8 cellular contexts compared by ENCODE assay signal in the genomic region with DNA sequence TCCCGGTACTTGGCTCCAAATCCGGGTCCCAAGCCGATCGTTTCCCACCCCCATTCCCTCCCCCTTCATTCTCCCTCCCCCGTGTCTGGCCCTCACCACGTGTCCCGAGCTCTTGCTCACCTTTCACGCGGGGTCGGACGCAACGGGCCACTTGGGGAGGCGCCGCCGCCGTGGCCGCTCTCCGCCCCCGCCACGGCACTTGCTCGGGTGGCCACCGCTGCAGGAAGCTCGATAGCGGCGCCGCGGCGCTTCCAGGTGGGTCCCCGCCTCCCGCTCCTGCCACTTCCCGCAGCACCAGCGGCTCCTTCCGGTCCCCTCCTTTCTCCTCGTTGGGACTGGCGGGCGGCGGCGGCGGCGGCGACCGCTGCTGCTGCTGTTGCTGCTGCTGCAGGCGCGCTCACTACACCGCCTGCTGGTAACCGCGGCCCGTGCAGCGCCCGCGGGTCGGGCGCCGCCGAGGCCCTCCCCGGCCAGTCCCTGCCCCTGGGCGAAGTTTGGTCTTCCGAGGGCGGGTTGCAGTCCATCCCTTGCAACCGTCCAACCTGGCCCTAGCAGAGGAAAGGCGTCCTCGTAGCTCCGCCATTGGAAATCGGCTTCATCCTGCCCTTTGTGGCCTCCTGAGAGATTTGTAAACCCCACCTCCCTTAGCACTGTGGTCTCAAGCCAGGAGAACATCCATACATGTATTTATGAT. TPM values are rescaled to one million over a fixed set of nuclear protein-coding genes. Genes with fewer than 3 reads are reported as not detected.
DNase-seq lines count a peak whose midpoint lies in the region; ATAC-seq and TF ChIP-seq lines count a peak whose summit lies in the region.

No MANE protein-coding gene starts in this region.

- intact Hi-C loops in left colon (cut with DNase I, micrococcal nuclease), result no loop called here

- CTCF ChIA-PET in BJ (lab: Yijun Ruan, JAX), result interaction anchor here (0.5 to 2.7 kb wide), 15 partner anchors 10 to 420 kb away, joined by 3 to 10 read pairs (median 3); no protein-coding TSS in a partner anchor

- H3K27me3 ChIP-seq in BJ (ENCODE audit: control insufficient read depth, insufficient read depth, low read length), result no peaks in the 10 kb centered on the region

- no peaks in the 10 kb centered on the region for H3K36me3 ChIP-seq in BJ (ENCODE audit: control insufficient read depth, insufficient read depth, low read length)

- POLR2A ChIA-PET in BJ (lab: Charles Lee), result interaction anchor here (0.6 kb wide), 2 partner anchors 96 to 421 kb away, joined by 5 to 8 read pairs; a partner anchor contains a TSS

- TF ChIP-seq CTCF in BJ (IDR thresholded peaks at IDR 0.05; ENCODE audit: insufficient read depth, low read depth, low read length) (peak; percentile 54), choroid plexus epithelial cell (conservative IDR thresholded peaks at IDR 0.05; ENCODE audit: low read depth, low read length) (peak; percentile 62)

- ATAC-seq in HG03439 (IDR thresholded peaks at IDR 0.05; ENCODE audit: unreplicated experiment) (peak; percentile 77), left colon (peak; percentile 84)

- DNase-seq in BJ (ENCODE audit: low read depth) (no peak), GM19238 (ENCODE audit: insufficient read length, low spot score) (peak; percentile 82), NCI-H460 (ENCODE audit: extremely low read depth, low read depth) (peak; percentile 86), choroid plexus epithelial cell (ENCODE audit: low read depth) (peak; percentile 88), left colon (peak; percentile 92 to 95)
- peak; percentile 85 to 88 for DNase-seq in activated CD4-positive, alpha-beta T cell treated with anti-CD3 and anti-CD28 coated beads for 24 hours (ENCODE audit: low read depth in 2 of 2)
- DNase-seq in stimulated activated CD4-positive, alpha-beta T cell treated with anti-CD3 and anti-CD28 coated beads, Interleukin-1b, Interleukin-23, amount 100 ng/mL, for 4 hours (ENCODE audit: low read depth in 2 of 2), result peak; percentile 84 to 85

- H3K4me3 ChIP-seq in BJ (ENCODE audit: low read depth, low read length) (peak overlapping the region; percentile 72), choroid plexus epithelial cell (ENCODE audit: low read depth, low read length) (peak overlapping the region; percentile 94)

RNA-seq across cellular contexts. Expression of a gene that starts 0.8 kb away (rescaled TPM):
- 14.4 and 30.3 TPM in 2 replicates for polyA plus RNA-seq in BJ (2011; rRNA removed)
- polyA minus RNA-seq in BJ (2011; rRNA and poly(A)+ RNA removed), result 28.2 and 36.8 TPM in 2 replicates
- total RNA-seq in NCI-H460 (2014; rRNA removed; shearing (Covaris generic)), result 50.2 and 51.7 TPM in 2 replicates
- polyA plus RNA-seq in NCI-H460 (2014; cell fraction: nucleus; rRNA removed), result 25.1 and 46.0 TPM in 2 replicates
- total RNA-seq in left colon, result 10 to 100 TPM; 31.1 to 32.9 TPM
